Comparison of ENCODE assay signal across 19 cellular contexts in the genomic region with DNA sequence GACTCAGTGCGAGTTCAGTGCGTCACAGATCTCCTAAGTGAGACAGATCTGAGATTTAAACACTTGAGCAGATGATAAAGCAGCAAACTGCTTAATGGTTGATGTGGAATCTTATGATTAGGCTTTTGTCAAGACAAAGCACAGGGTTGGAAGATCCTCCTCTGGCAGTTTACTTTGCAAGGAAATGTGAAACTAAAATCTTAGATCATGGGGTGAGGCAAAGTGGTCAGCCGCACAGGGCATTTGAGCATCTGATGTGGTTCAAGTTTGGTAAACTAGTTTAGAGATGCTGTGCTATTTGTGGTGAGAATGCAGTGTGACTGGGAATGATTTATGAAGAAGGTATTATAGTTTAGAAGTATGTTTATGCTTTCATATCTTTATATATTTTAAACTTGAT.
A peak's percentile ranks its signal among the peaks of the same experiment; 100 is the strongest.
DNase-seq lines count a peak whose midpoint lies in the region; ATAC-seq, FAIRE-seq and TF ChIP-seq lines count a peak whose summit lies in the region.
"Had no signal": no experiment of that assay in that cellular context is flagged by ENCODE, and none has a peak within 500 bp of the region (broad histone marks: within the 10 kb centered on the region; RNA-seq: fewer than 3 reads in every experiment).

No MANE protein-coding gene starts in this region.

- no peak overlapping the region for H2AFZ ChIP-seq in Karpas-422 (ENCODE audit: low read length)
- no peak overlapping the region for H2AFZ ChIP-seq in astrocyte (ENCODE audit: low read depth, low read length)

- H3K36me3 ChIP-seq in Karpas-422 (ENCODE audit: insufficient read depth, low read length) (no peaks in the 10 kb centered on the region), astrocyte (ENCODE audit: insufficient read depth, low read length) (no peaks in the 10 kb centered on the region)
- H3K36me3 ChIP-seq: cardiac muscle cell, heart right ventricle, lower lobe of right lung, Peyer's patch had no signal

- no peak overlapping the region for H3K4me3 Mint-ChIP-seq in astrocyte (ENCODE audit: unreplicated experiment)
- H3K4me3 Mint-ChIP-seq: activated CD4-positive, alpha-beta memory T cell treated with anti-CD3 and anti-CD28 coated beads, Interleukin-2, amount 10 ng/mL, durations not matched to agents 7 days and 5 days had no signal

- H3K4me1 ChIP-seq in Karpas-422 (ENCODE audit: low read length), result no peaks in the 10 kb centered on the region
- no peaks in the 10 kb centered on the region for H3K4me1 ChIP-seq in astrocyte (ENCODE audit: insufficient read depth, low read length)
- H3K4me1 ChIP-seq: heart right ventricle, lower lobe of right lung, Peyer's patch had no signal

- H3K9me3 ChIP-seq in Karpas-422 (ENCODE audit: low read length) (no peaks in the 10 kb centered on the region), astrocyte (ENCODE audit: insufficient read depth, low read depth, low read length) (no peaks in the 10 kb centered on the region)
- H3K9me3 ChIP-seq: heart right ventricle, lower lobe of right lung, Peyer's patch had no signal

- DNase-seq in Karpas-422, result peak; percentile 16
- DNase-seq in astrocyte (ENCODE audit: low read depth), result peak; percentile 56
- peak; percentile 72 for DNase-seq in myocyte (ENCODE audit: low read depth)
- no peak for DNase-seq in GOT3 (lab: John Stamatoyannopoulos, UW)
- no peak for DNase-seq in superior temporal gyrus (ENCODE audit: extremely low spot score)
- no peak for DNase-seq in EL
- DNase-seq: activated CD4-positive, alpha-beta memory T cell treated with anti-CD3 and anti-CD28 coated beads, Interleukin-2, amount 10 ng/mL, durations not matched to agents 7 days and 5 days; activated naive CD4-positive, alpha-beta T cell; C1 segment of cervical spinal cord; HCEC 1CT; heart right ventricle; lower lobe of right lung; NCI-H446 treated with DMSO at 0.1 percent for 48 hours; Peyer's patch had no signal

- H3K9ac ChIP-seq in Karpas-422 (ENCODE audit: low read length) (no peak overlapping the region), astrocyte (ENCODE audit: low read length) (no peak overlapping the region)

- no peaks in the 10 kb centered on the region for H3K36me3 Mint-ChIP-seq in astrocyte (ENCODE audit: low read depth, unreplicated experiment)

- H3K27ac ChIP-seq in Karpas-422 (ENCODE audit: low read length) (no peak overlapping the region), astrocyte (ENCODE audit: low read depth, low read length) (no peak overlapping the region)
- H3K27ac ChIP-seq: cardiac muscle cell, heart right ventricle, lower lobe of right lung, Peyer's patch had no signal

- H3K79me2 ChIP-seq in Karpas-422 (ENCODE audit: low read length) (no peaks in the 10 kb centered on the region), astrocyte (ENCODE audit: insufficient read depth, low read length) (no peaks in the 10 kb centered on the region)

- TF ChIP-seq CTCF in astrocyte (IDR thresholded peaks at IDR 0.05; ENCODE audit: insufficient read depth, low read depth, low read length), result no peak

- no peaks in the 10 kb centered on the region for H3K9me2 ChIP-seq in Karpas-422 (replicated peaks; ENCODE audit: insufficient read depth, low read length)

- no peaks in the 10 kb centered on the region for H4K20me1 ChIP-seq in Karpas-422 (ENCODE audit: insufficient read depth, low read depth, low read length)
- H4K20me1 ChIP-seq in astrocyte (ENCODE audit: insufficient read depth, low read length), result no peaks in the 10 kb centered on the region

- no peaks in the 10 kb centered on the region for H3K27me3 Mint-ChIP-seq in astrocyte (ENCODE audit: low read depth, unreplicated experiment)
- H3K27me3 Mint-ChIP-seq: activated CD4-positive, alpha-beta memory T cell treated with anti-CD3 and anti-CD28 coated beads, Interleukin-2, amount 10 ng/mL, durations not matched to agents 7 days and 5 days had no signal

- peaks cover 20% of the 10 kb centered on the region for H3K4me1 Mint-ChIP-seq in astrocyte (ENCODE audit: low read depth, unreplicated experiment)

- H3K27ac Mint-ChIP-seq in astrocyte (ENCODE audit: unreplicated experiment), result no peak overlapping the region
- H3K27ac Mint-ChIP-seq: activated CD4-positive, alpha-beta memory T cell treated with anti-CD3 and anti-CD28 coated beads, Interleukin-2, amount 10 ng/mL, durations not matched to agents 7 days and 5 days had no signal

- no peak for FAIRE-seq in astrocyte (lab: Jason Lieb, UNC)
- FAIRE-seq: G401.6, GM18507 had no signal

- no peak for ATAC-seq in HG02623 (IDR thresholded peaks at IDR 0.05; ENCODE audit: unreplicated experiment)
- ATAC-seq: heart right ventricle had no signal

- H3K4me2 ChIP-seq in Karpas-422 (ENCODE audit: low read depth, low read length, poor library complexity, severe bottlenecking) (no peak overlapping the region), astrocyte (ENCODE audit: low read length) (peak overlapping the region; percentile 21)

- 0 out of 2 replicates have a peak overlapping the region, but pooled peaks have one; percentile 13 for H3K4me3 ChIP-seq in GM08714 (ENCODE audit: low read length)
- H3K4me3 ChIP-seq in Karpas-422 (ENCODE audit: low read length), result no peak overlapping the region
- no peak overlapping the region for H3K4me3 ChIP-seq in astrocyte (ENCODE audit: insufficient read depth, low read depth, low read length)
- H3K4me3 ChIP-seq: cardiac muscle cell, heart right ventricle, lower lobe of right lung, Peyer's patch had no signal

- H3K27me3 ChIP-seq in Karpas-422 (ENCODE audit: low read length), result no peaks in the 10 kb centered on the region
- H3K27me3 ChIP-seq in astrocyte (ENCODE audit: insufficient read depth, low read length), result no peaks in the 10 kb centered on the region
- H3K27me3 ChIP-seq: cardiac muscle cell, heart right ventricle, Peyer's patch had no signal

- no peaks in the 10 kb centered on the region for H3K9me3 Mint-ChIP-seq in astrocyte (ENCODE audit: unreplicated experiment)
- H3K9me3 Mint-ChIP-seq: activated CD4-positive, alpha-beta memory T cell treated with anti-CD3 and anti-CD28 coated beads, Interleukin-2, amount 10 ng/mL, durations not matched to agents 7 days and 5 days had no signal

Comparison
In these comparisons a context has a peak if more than half of its experiments do, and no peak if none do; other contexts are left out.
1. DNase-seq: peak in Karpas-422 (single experiment), astrocyte (single experiment) and myocyte (single experiment); none in GOT3 (single experiment), superior temporal gyrus (single experiment) and EL (single experiment).